Comparison of ENCODE assay signal across 25 cellular contexts in the genomic region with DNA sequence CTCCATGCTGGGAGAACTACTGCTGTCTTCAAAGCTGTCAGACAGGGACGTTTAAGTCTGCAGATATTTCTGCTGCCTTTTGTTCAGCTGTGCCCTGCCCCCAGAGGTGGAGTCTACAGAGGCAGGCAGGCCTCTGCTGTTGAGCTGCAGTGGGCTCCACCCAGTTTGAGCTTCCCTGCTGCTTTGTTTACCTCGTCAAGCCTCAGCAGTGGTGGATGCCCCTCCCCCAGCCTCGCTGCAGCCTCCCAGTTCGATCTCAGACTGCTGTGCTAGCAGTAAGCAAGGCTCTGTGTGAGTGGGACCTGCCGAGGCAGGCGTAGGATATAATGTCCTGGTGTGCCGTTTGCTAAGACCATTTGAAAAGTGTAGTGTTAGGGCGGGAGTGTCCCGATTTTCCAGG. TPM values are rescaled to one million over a fixed set of nuclear protein-coding genes. Genes with fewer than 3 reads are reported as not detected.
"Had no signal": no experiment of that assay in that cellular context is flagged by ENCODE, and none has a peak within 500 bp of the region (broad histone marks: within the 10 kb centered on the region; RNA-seq: fewer than 3 reads in every experiment).

No MANE protein-coding gene starts in this region.

- H3K27me3 Mint-ChIP-seq: progenitor cell of endocrine pancreas had no signal

- H3K27ac ChIP-seq: breast epithelium, esophagus muscularis mucosa, hepatocyte, left lung, transverse colon had no signal

- H3K4me3 Mint-ChIP-seq: activated naive CD8-positive, alpha-beta T cell treated with anti-CD3 and anti-CD28 coated beads for 36 hours; activated T-cell treated with anti-CD3 and anti-CD28 coated beads, Interleukin-2, amount 50 U/mL, for 24 hours; central memory CD8-positive, alpha-beta T cell; effector memory CD8-positive, alpha-beta T cell; immature natural killer cell; natural killer cell; stimulated activated naive B cell treated with anti-CD40 and anti-IgM and Interleukin-4, amounts not matched to agents 10 μg/mL and 1 μg/mL and 100 μg/mL, for 72 hours; WTC11 had no signal

- H3K36me3 ChIP-seq: breast epithelium, esophagus muscularis mucosa, left lung, transverse colon had no signal

- H3K9me3 ChIP-seq: transverse colon had no signal

- H2AFZ ChIP-seq: hepatocyte had no signal

- H3K4me3 ChIP-seq: breast epithelium, esophagus muscularis mucosa, hepatocyte, left lung, transverse colon had no signal

- H3K4me1 ChIP-seq: breast epithelium, esophagus muscularis mucosa, left lung, transverse colon had no signal

- H3K79me2 ChIP-seq: hepatocyte had no signal

- ATAC-seq: effector memory CD8-positive, alpha-beta T cell; left lung; natural killer cell; stimulated activated naive B cell treated with anti-CD40 and anti-IgM and Interleukin-4, amounts not matched to agents 10 μg/mL and 1 μg/mL and 100 μg/mL, for 72 hours; WTC11 had no signal

- H3K4me1 Mint-ChIP-seq: activated naive CD8-positive, alpha-beta T cell treated with anti-CD3 and anti-CD28 coated beads for 36 hours; central memory CD8-positive, alpha-beta T cell; immature natural killer cell; natural killer cell; stimulated activated naive B cell treated with anti-CD40 and anti-IgM and Interleukin-4, amounts not matched to agents 10 μg/mL and 1 μg/mL and 100 μg/mL, for 72 hours; WTC11 had no signal

- DNase-seq: activated naive CD4-positive, alpha-beta T cell treated with Interleukin-2 at 50 U/mL for 16 hours; activated naive CD8-positive, alpha-beta T cell treated with anti-CD3 and anti-CD28 coated beads for 36 hours; activated T-cell treated with anti-CD3 and anti-CD28 coated beads, Interleukin-2, amount 50 U/mL, for 24 hours; effector memory CD8-positive, alpha-beta T cell; glutamatergic neuron; immature natural killer cell; left lung; midbrain; natural killer cell; retina; stimulated activated CD4-positive, alpha-beta T cell treated with anti-CD3 and anti-CD28 coated beads, Interleukin-2, amount 100 ng/mL, for 48 hours; stimulated activated CD8-positive, alpha-beta memory T cell treated with anti-CD3 and anti-CD28 coated beads, Interleukin-4, amount 100 ng/mL, for 48 hours; stimulated activated naive B cell treated with anti-CD40 and anti-IgM and Interleukin-4, amounts not matched to agents 10 μg/mL and 1 μg/mL and 100 μg/mL, for 72 hours; transverse colon had no signal

- H3K4me2 ChIP-seq: hepatocyte had no signal

- H3K27me3 ChIP-seq: breast epithelium, hepatocyte had no signal

- H3K27ac Mint-ChIP-seq: activated naive CD8-positive, alpha-beta T cell treated with anti-CD3 and anti-CD28 coated beads for 36 hours; activated T-cell treated with anti-CD3 and anti-CD28 coated beads, Interleukin-2, amount 50 U/mL, for 24 hours; activated T-helper 2 cell treated with anti-CD3 and anti-CD28 coated beads, Interferon-gamma antibody, Interleukin-2, Interleukin-4, amounts not matched to agents 10 μg/mL and 5 μg/mL and 100 μg/mL, durations not matched to agents 14 hours and 24 hours and 36 hours; effector memory CD8-positive, alpha-beta T cell; immature natural killer cell; natural killer cell; progenitor cell of endocrine pancreas; stimulated activated naive B cell treated with anti-CD40 and anti-IgM and Interleukin-4, amounts not matched to agents 10 μg/mL and 1 μg/mL and 100 μg/mL, for 72 hours; WTC11 had no signal

- H3K36me3 Mint-ChIP-seq: immature natural killer cell, natural killer cell had no signal

RNA-seq across cellular contexts. Expression of gene RFX4, which starts 31.4 kb away (rescaled TPM):
- total RNA-seq: activated naive CD8-positive, alpha-beta T cell treated with anti-CD3 and anti-CD28 coated beads for 36 hours; activated T-helper 2 cell treated with anti-CD3 and anti-CD28 coated beads, Interferon-gamma antibody, Interleukin-2, Interleukin-4, amounts not matched to agents 10 μg/mL and 5 μg/mL and 100 μg/mL, durations not matched to agents 14 hours and 24 hours and 36 hours; dermis microvascular lymphatic vessel endothelial cell; esophagus muscularis mucosa; hepatocyte; kidney epithelial cell; lung microvascular endothelial cell; natural killer cell; osteocyte; progenitor cell of endocrine pancreas; transverse colon had no signal
- polyA plus RNA-seq: hepatocyte, immature natural killer cell had no signal
